Comparison of ENCODE assay signal across 8 cellular contexts in genomic region chr15:74460903-74461846, GRCh38. TPM values are rescaled to one million over a fixed set of nuclear protein-coding genes. Genes with fewer than 3 reads are reported as not detected.
A peak's percentile ranks its signal among the peaks of the same experiment; 100 is the strongest.
DNase-seq lines count a peak whose midpoint lies in the region; FAIRE-seq and TF ChIP-seq lines count a peak whose summit lies in the region.

UBL7 (minus strand) TSS chr15:74461160; CDS start chr15:74458867, 2,293 bp downstream.

- TF ChIP-seq CTCF in fibroblast of pulmonary artery (IDR thresholded peaks at IDR 0.05; ENCODE audit: low read length, missing control alignments): peak; percentile 3
- no peak for TF ChIP-seq CTCF in nephron (IDR thresholded peaks at IDR 0.05; ENCODE audit: unreplicated experiment in 3 of 3)

- H3K9me3 Mint-ChIP-seq in nephron: peaks cover 7% of the 10 kb centered on the region
- peaks cover 9% of the 10 kb centered on the region for H3K9me3 Mint-ChIP-seq in stimulated activated naive CD8-positive, alpha-beta T cell treated with anti-CD3 and anti-CD28 coated beads, Interleukin-15, Interleukin-2, amounts not matched to agents 100 ng/mL and 50 ng/mL, for 24 hours

- H3K27me3 Mint-ChIP-seq in nephron (ENCODE audit: low read depth): no peaks in the 10 kb centered on the region
- no peaks in the 10 kb centered on the region for H3K27me3 Mint-ChIP-seq in stimulated activated naive CD8-positive, alpha-beta T cell treated with anti-CD3 and anti-CD28 coated beads, Interleukin-15, Interleukin-2, amounts not matched to agents 100 ng/mL and 50 ng/mL, for 24 hours

- no peaks in the 10 kb centered on the region for H3K4me1 ChIP-seq in ES-I3 (ENCODE audit: insufficient read depth, low read length)

- H3K27ac Mint-ChIP-seq in nephron: peak within 1 kb of the TSS; percentile 75 to 99 (median 98)
- peak within 1 kb of the TSS; percentile 98 for H3K27ac Mint-ChIP-seq in stimulated activated naive CD8-positive, alpha-beta T cell treated with anti-CD3 and anti-CD28 coated beads, Interleukin-15, Interleukin-2, amounts not matched to agents 100 ng/mL and 50 ng/mL, for 24 hours

- no peaks in the 10 kb centered on the region; the same call in 1 of the 2 replicates for H3K9me3 ChIP-seq in ES-I3 (ENCODE audit: control insufficient read depth, insufficient read depth, low read length)

- DNase-seq in H54 (ENCODE audit: insufficient read length, low spot score): peak; percentile 74
- DNase-seq in M059J (ENCODE audit: low read depth): peak; percentile 98
- DNase-seq in SHP77 (lab: John Stamatoyannopoulos, UW): peak; percentile 96 to 97
- peak; percentile 96 for DNase-seq in activated effector memory CD4-positive, alpha-beta T cell treated with Interleukin-2 at 50 U/mL for 16 hours
- DNase-seq in fibroblast of pulmonary artery (ENCODE audit: low read depth): peak; percentile 96

- H3K4me3 ChIP-seq in fibroblast of pulmonary artery (replicated peaks; ENCODE audit: low read depth, low read length): peak within 1 kb of the TSS; percentile 94

- peaks cover 2% of the 10 kb centered on the region; the same call in 1 of the 2 replicates for H3K36me3 ChIP-seq in ES-I3 (ENCODE audit: insufficient read depth, low read length)

- FAIRE-seq in H54 (lab: Jason Lieb, UNC): no peak

- H3K9ac ChIP-seq in ES-I3 (ENCODE audit: low read depth, low read length): peak within 1 kb of the TSS; percentile 81

- peaks cover 41% of the 10 kb centered on the region for H3K4me1 Mint-ChIP-seq in nephron
- peaks cover 66% of the 10 kb centered on the region for H3K4me1 Mint-ChIP-seq in stimulated activated naive CD8-positive, alpha-beta T cell treated with anti-CD3 and anti-CD28 coated beads, Interleukin-15, Interleukin-2, amounts not matched to agents 100 ng/mL and 50 ng/mL, for 24 hours (ENCODE audit: low read depth)

- H3K4me3 Mint-ChIP-seq in nephron: peak within 1 kb of the TSS; percentile 96 to 98 (median 97)
- peak within 1 kb of the TSS; percentile 98 for H3K4me3 Mint-ChIP-seq in stimulated activated naive CD8-positive, alpha-beta T cell treated with anti-CD3 and anti-CD28 coated beads, Interleukin-15, Interleukin-2, amounts not matched to agents 100 ng/mL and 50 ng/mL, for 24 hours

- H3K36me3 Mint-ChIP-seq in nephron (ENCODE audit: low read depth): peaks cover 46% of the 10 kb centered on the region
- H3K36me3 Mint-ChIP-seq in stimulated activated naive CD8-positive, alpha-beta T cell treated with anti-CD3 and anti-CD28 coated beads, Interleukin-15, Interleukin-2, amounts not matched to agents 100 ng/mL and 50 ng/mL, for 24 hours (ENCODE audit: low read depth): peaks cover 39% of the 10 kb centered on the region

- TF ChIP-seq POLR2A in H54 (IDR thresholded peaks at IDR 0.05; ENCODE audit: low read depth, low read length): peak; percentile 95

RNA-seq across cellular contexts. Expression of gene UBL7, which starts in this region (rescaled TPM):
- 71.6 and 80.9 TPM in 2 replicates for total RNA-seq in M059J (2014; rRNA removed; shearing (Covaris generic))

Comparison
In these comparisons a context has a peak if more than half of its experiments do, and no peak if none do; other contexts are left out.
1. Peak in every context shown above with its lines: DNase-seq and H3K4me3 ChIP-seq.